Comparison of ENCODE assay signal across 8 cellular contexts in genomic region chr1:183318433-183318832, GRCh38.
DNase-seq lines count a peak whose midpoint lies in the region; ATAC-seq and TF ChIP-seq lines count a peak whose summit lies in the region.

No MANE protein-coding gene starts in this region.

- TF ChIP-seq CTCF in GM12875 (IDR thresholded peaks at IDR 0.05; ENCODE audit: borderline replicate concordance, insufficient read depth, low read depth, low read length), result peak; percentile 39; the same call in 1 of the 2 replicates

- peak; percentile 81 for DNase-seq in hepatic stellate cell (ENCODE audit: low spot score)
- no peak for DNase-seq in effector CD4-positive, alpha-beta T cell
- DNase-seq in activated CD4-positive, alpha-beta T cell treated with anti-CD3 and anti-CD28 coated beads, Interleukin-2, amount 50 U/mL, for 1 hour, result no peak
- DNase-seq in NCI-H510A (lab: John Stamatoyannopoulos, UW), result no peak

- H3K4me3 ChIP-seq in GM12875 (ENCODE audit: low read depth, low read length) (no peak overlapping the region), skin epidermis (no peak overlapping the region)

- H3K27ac ChIP-seq in angular gyrus (ENCODE audit: low read depth, low read length) (peak overlapping the region; percentile 10), skin epidermis (peak overlapping the region in 17 of 21 experiments; percentile 7 to 79 (median 48))

- ATAC-seq in HG03108 (IDR thresholded peaks at IDR 0.05; ENCODE audit: unreplicated experiment), result peak; percentile 62
